ENCODE assay signal across 40 cellular contexts in the genomic region with DNA sequence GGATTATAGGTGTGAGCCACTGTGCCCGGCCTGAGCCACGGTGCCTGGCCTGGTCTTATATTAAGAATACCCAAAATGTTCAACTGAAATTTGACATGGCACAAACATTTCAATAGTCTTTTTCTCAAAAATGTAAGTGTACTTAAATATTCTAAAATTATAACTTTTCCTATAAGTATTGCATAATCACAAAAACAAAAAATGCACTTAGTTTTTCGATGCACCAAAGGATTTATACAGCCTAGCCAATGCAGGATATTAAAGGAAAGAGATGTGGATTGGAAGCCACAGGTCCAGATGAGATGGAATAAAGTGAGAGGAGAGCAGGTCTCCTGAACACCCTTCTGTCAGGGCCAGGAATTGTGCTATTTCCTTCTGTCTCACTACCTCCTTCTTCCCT.
"Had no signal": no experiment of that assay in that cellular context is flagged by ENCODE, and none has a peak within 500 bp of the region (broad histone marks: within the 10 kb centered on the region; RNA-seq: fewer than 3 reads in every experiment).

No MANE protein-coding gene starts in this region.

- ATAC-seq: activated CD8-positive, alpha-beta T cell treated with anti-CD3 and anti-CD28 coated beads for 36 hours; activated naive CD4-positive, alpha-beta T cell treated with anti-CD3 and anti-CD28 coated beads, Interleukin-2, amount 50 U/mL, for 72 hours; activated T-cell treated with anti-CD3 and anti-CD28 coated beads, Interleukin-2, amount 50 U/mL, for 4 hours; activated T-cell treated with anti-CD3 and anti-CD28 coated beads, Interleukin-2, amount 50 U/mL, for 72 hours; activated T-helper 17 cell treated with anti-CD3 and anti-CD28 coated beads, Interleukin-2, amount 50 U/mL, for 72 hours; body of pancreas had no signal

- FAIRE-seq: astrocyte, bronchial epithelial cell, TTC549 had no signal

- DNase-seq: activated B cell treated with CpG ODN at 0.5 μM for 24 hours; activated CD4-positive, alpha-beta memory T cell treated with anti-CD3 and anti-CD28 coated beads for 36 hours; activated CD4-positive, alpha-beta T cell treated with anti-CD3 and anti-CD28 coated beads for 4 hours; activated CD4-positive, alpha-beta T cell treated with anti-CD3 and anti-CD28 coated beads, Interleukin-2, amount 10 ng/mL, durations not matched to agents 24 days and 14 days; activated CD4-positive, alpha-beta T cell treated with anti-CD3 and anti-CD28 coated beads, Interleukin-2, amount 50 U/mL, for 1 hour; activated CD4-positive, alpha-beta T cell treated with anti-CD3 and anti-CD28 coated beads, Interleukin-2, amount 50 U/mL, for 4 hours; activated CD4-positive, CD25-positive, alpha-beta regulatory T cell treated with anti-CD3 and anti-CD28 coated beads, Interleukin-2, amount 50 U/mL, for 72 hours; activated CD8-positive, alpha-beta memory T cell treated with anti-CD3 and anti-CD28 coated beads, Interleukin-2, amount 50 U/mL, for 4 hours; activated CD8-positive, alpha-beta T cell treated with anti-CD3 and anti-CD28 coated beads for 36 hours; activated effector memory CD4-positive, alpha-beta T cell treated with anti-CD3 and anti-CD28 coated beads, Interleukin-2, amount 50 U/mL, for 16 hours; activated gamma-delta T cell treated with Interleukin-2 at 50 U/mL for 16 hours; activated naive CD4-positive, alpha-beta T cell; activated naive CD4-positive, alpha-beta T cell treated with anti-CD3 and anti-CD28 coated beads for 36 hours; activated naive CD4-positive, alpha-beta T cell treated with anti-CD3 and anti-CD28 coated beads, Interleukin-2, amount 50 U/mL, for 16 hours; activated naive CD8-positive, alpha-beta T cell treated with anti-CD3 and anti-CD28 coated beads for 36 hours; activated T-cell treated with anti-CD3 and anti-CD28 coated beads for 4 hours; activated T-cell treated with anti-CD3 and anti-CD28 coated beads, Interleukin-2, amount 50 U/mL, for 1 hour; activated T-cell treated with anti-CD3 and anti-CD28 coated beads, Interleukin-2, amount 50 U/mL, for 4 hours; activated T-cell treated with anti-CD3 and anti-CD28 coated beads, Interleukin-2, amount 50 U/mL, for 72 hours; adrenal gland; amniotic stem cell; aorta; body of pancreas; brain microvascular endothelial cell; caudate nucleus; cerebellar nuclear complex; T-helper 1 cell; T-helper 2 cell; T-helper 9 cell had no signal

- H3K27me3 Mint-ChIP-seq: activated B cell treated with CpG ODN at 0.5 μM for 24 hours; activated CD4-positive, alpha-beta memory T cell treated with anti-CD3 and anti-CD28 coated beads for 36 hours; activated CD4-positive, alpha-beta T cell treated with anti-CD3 and anti-CD28 coated beads, Interleukin-2, amount 10 ng/mL, durations not matched to agents 24 days and 14 days; activated CD8-positive, alpha-beta T cell treated with anti-CD3 and anti-CD28 coated beads for 36 hours; activated naive CD8-positive, alpha-beta T cell treated with anti-CD3 and anti-CD28 coated beads for 36 hours; activated T-helper 17 cell treated with anti-CD3 and anti-CD28 coated beads, Interleukin-2, amount 50 U/mL, for 72 hours; central memory CD8-positive, alpha-beta T cell had no signal

- H3K4me3 ChIP-seq: adrenal gland, body of pancreas, cardiac muscle cell had no signal

- H3K4me1 Mint-ChIP-seq: activated B cell treated with CpG ODN at 0.5 μM for 24 hours; activated CD4-positive, alpha-beta T cell treated with anti-CD3 and anti-CD28 coated beads, Interleukin-2, amount 10 ng/mL, durations not matched to agents 24 days and 14 days; activated naive CD8-positive, alpha-beta T cell treated with anti-CD3 and anti-CD28 coated beads for 36 hours; activated T-helper 17 cell treated with anti-CD3 and anti-CD28 coated beads, Interleukin-2, amount 50 U/mL, for 72 hours; central memory CD8-positive, alpha-beta T cell had no signal

- H3K9me3 ChIP-seq: adrenal gland, body of pancreas had no signal

- H3K9me3 Mint-ChIP-seq: activated B cell treated with CpG ODN at 0.5 μM for 24 hours; activated CD4-positive, alpha-beta memory T cell treated with anti-CD3 and anti-CD28 coated beads for 36 hours; activated CD4-positive, alpha-beta T cell treated with anti-CD3 and anti-CD28 coated beads, Interleukin-2, amount 10 ng/mL, durations not matched to agents 24 days and 14 days; activated CD8-positive, alpha-beta T cell treated with anti-CD3 and anti-CD28 coated beads for 36 hours; activated naive CD4-positive, alpha-beta T cell treated with anti-CD3 and anti-CD28 coated beads for 36 hours; activated naive CD4-positive, alpha-beta T cell treated with anti-CD3 and anti-CD28 coated beads, Interleukin-2, amount 50 U/mL, for 72 hours; activated naive CD8-positive, alpha-beta T cell treated with anti-CD3 and anti-CD28 coated beads for 36 hours; activated T-cell treated with anti-CD3 and anti-CD28 coated beads, Interleukin-2, amount 50 U/mL, for 4 hours; activated T-cell treated with anti-CD3 and anti-CD28 coated beads, Interleukin-2, amount 50 U/mL, for 72 hours; activated T-helper 1 cell treated with anti-CD3 and anti-CD28 coated beads, Interleukin-12 subunit alpha, Interleukin-12 subunit beta, Interleukin-2, Interleukin-4 antibody, amounts not matched to agents 30 ng/mL and 10 ng/mL and 1 ng/mL, durations not matched to agents 14 hours and 24 hours and 36 hours; activated T-helper 17 cell treated with anti-CD3 and anti-CD28 coated beads, Interleukin-2, amount 50 U/mL, for 72 hours; central memory CD8-positive, alpha-beta T cell; T-helper 1 cell treated with Interleukin-12 subunit alpha and Interleukin-12 subunit beta and Interleukin-4 antibody, amounts not matched to agents 30 μg/mL and 1 μg/mL, for 36 hours; T-helper 2 cell treated with Interferon-gamma antibody and Interleukin-4, amounts not matched to agents 5 μg/mL and 100 μg/mL, for 36 hours had no signal

- H3K36me3 ChIP-seq: adrenal gland, brain microvascular endothelial cell, cardiac muscle cell had no signal

- H3K4me3 Mint-ChIP-seq: activated B cell treated with CpG ODN at 0.5 μM for 24 hours; activated CD4-positive, alpha-beta memory T cell treated with anti-CD3 and anti-CD28 coated beads for 36 hours; activated CD4-positive, alpha-beta T cell treated with anti-CD3 and anti-CD28 coated beads, Interleukin-2, amount 10 ng/mL, durations not matched to agents 24 days and 14 days; activated CD8-positive, alpha-beta T cell treated with anti-CD3 and anti-CD28 coated beads for 36 hours; activated naive CD4-positive, alpha-beta T cell treated with anti-CD3 and anti-CD28 coated beads for 36 hours; activated naive CD8-positive, alpha-beta T cell treated with anti-CD3 and anti-CD28 coated beads for 36 hours; activated T-cell treated with anti-CD3 and anti-CD28 coated beads, Interleukin-2, amount 50 U/mL, for 4 hours; activated T-cell treated with anti-CD3 and anti-CD28 coated beads, Interleukin-2, amount 50 U/mL, for 72 hours; activated T-helper 1 cell treated with anti-CD3 and anti-CD28 coated beads, Interleukin-12 subunit alpha, Interleukin-12 subunit beta, Interleukin-2, Interleukin-4 antibody, amounts not matched to agents 30 ng/mL and 10 ng/mL and 1 ng/mL, durations not matched to agents 14 hours and 24 hours and 36 hours; activated T-helper 17 cell treated with anti-CD3 and anti-CD28 coated beads, Interleukin-2, amount 50 U/mL, for 72 hours; central memory CD8-positive, alpha-beta T cell; T-helper 1 cell treated with Interleukin-12 subunit alpha and Interleukin-12 subunit beta and Interleukin-4 antibody, amounts not matched to agents 30 μg/mL and 1 μg/mL, for 36 hours; T-helper 2 cell treated with Interferon-gamma antibody and Interleukin-4, amounts not matched to agents 5 μg/mL and 100 μg/mL, for 36 hours had no signal

- H3K27ac ChIP-seq: adrenal gland, body of pancreas, brain microvascular endothelial cell, cardiac muscle cell, VCaP had no signal

- H3K27me3 ChIP-seq: adrenal gland, body of pancreas, brain microvascular endothelial cell, cardiac muscle cell had no signal

- H3K4me1 ChIP-seq: body of pancreas had no signal

- H3K27ac Mint-ChIP-seq: activated B cell treated with CpG ODN at 0.5 μM for 24 hours; activated CD4-positive, alpha-beta memory T cell treated with anti-CD3 and anti-CD28 coated beads for 36 hours; activated CD4-positive, alpha-beta T cell treated with anti-CD3 and anti-CD28 coated beads, Interleukin-2, amount 10 ng/mL, durations not matched to agents 24 days and 14 days; activated CD8-positive, alpha-beta T cell treated with anti-CD3 and anti-CD28 coated beads for 36 hours; activated naive CD4-positive, alpha-beta T cell treated with anti-CD3 and anti-CD28 coated beads for 36 hours; activated naive CD4-positive, alpha-beta T cell treated with anti-CD3 and anti-CD28 coated beads, Interleukin-2, amount 50 U/mL, for 72 hours; activated naive CD8-positive, alpha-beta T cell treated with anti-CD3 and anti-CD28 coated beads for 36 hours; activated T-cell treated with anti-CD3 and anti-CD28 coated beads, Interleukin-2, amount 50 U/mL, for 72 hours; activated T-helper 1 cell treated with anti-CD3 and anti-CD28 coated beads, Interleukin-12 subunit alpha, Interleukin-12 subunit beta, Interleukin-2, Interleukin-4 antibody, amounts not matched to agents 30 ng/mL and 10 ng/mL and 1 ng/mL, durations not matched to agents 14 hours and 24 hours and 36 hours; activated T-helper 17 cell treated with anti-CD3 and anti-CD28 coated beads, Interleukin-2, amount 50 U/mL, for 72 hours; T-helper 1 cell treated with Interleukin-12 subunit alpha and Interleukin-12 subunit beta and Interleukin-4 antibody, amounts not matched to agents 30 μg/mL and 1 μg/mL, for 36 hours; T-helper 2 cell treated with Interferon-gamma antibody and Interleukin-4, amounts not matched to agents 5 μg/mL and 100 μg/mL, for 36 hours had no signal
